ENCODE assay signal across 11 cellular contexts in genomic region chr1:74396942-74397341, GRCh38.
DNase-seq lines count a peak whose midpoint lies in the region; ATAC-seq and TF ChIP-seq lines count a peak whose summit lies in the region.
"Had no signal": no experiment of that assay in that cellular context is flagged by ENCODE, and none has a peak within 500 bp of the region (broad histone marks: within the 10 kb centered on the region; RNA-seq: fewer than 3 reads in every experiment).

No MANE protein-coding gene starts in this region.

- H3K27me3 ChIP-seq in heart right ventricle (no peaks in the 10 kb centered on the region), testis (no peaks in the 10 kb centered on the region)

- H3K4me3 ChIP-seq in heart right ventricle (no peak overlapping the region), testis (no peak overlapping the region)

- ATAC-seq in GM21786 (IDR thresholded peaks at IDR 0.05; ENCODE audit: unreplicated experiment) (peak; percentile 46), HG03469 (IDR thresholded peaks at IDR 0.05; ENCODE audit: unreplicated experiment) (peak; percentile 68), heart right ventricle (peak in 6 of 8 donors; percentile 45 to 76 (median 70))
- ATAC-seq: activated T-cell treated with anti-CD3 and anti-CD28 coated beads, Interleukin-2, amount 50 U/mL, for 72 hours; WTC11 had no signal

- H3K9me3 ChIP-seq in heart right ventricle (peaks cover 0 to under 1% (median 0%) of the 10 kb centered on the region in 11 donors), testis (no peaks in the 10 kb centered on the region)

- peaks cover 17 to 56% (median 44%) of the 10 kb centered on the region in 9 donors for H3K4me1 ChIP-seq in heart right ventricle
- peaks cover 10% of the 10 kb centered on the region for H3K4me1 ChIP-seq in testis

- peaks cover 0 to 5% (median 0%) of the 10 kb centered on the region in 9 donors for H3K36me3 ChIP-seq in heart right ventricle
- H3K36me3 ChIP-seq in testis (ENCODE audit: low read depth, missing control alignments), result no peaks in the 10 kb centered on the region

- H3K27ac ChIP-seq in heart right ventricle, result peak overlapping the region; percentile 0 to 73 (median 63)
- peak overlapping the region; percentile 20 to 37 for H3K27ac ChIP-seq in testis

- DNase-seq in heart right ventricle (peak; percentile 27 to 45), testis (peak; percentile 74), NCI-H526 treated with DMSO at 0.1 percent for 48 hours (lab: John Stamatoyannopoulos, UW) (no peak), NCI-H524 (lab: John Stamatoyannopoulos, UW) (no peak), NCI-H1092 (lab: John Stamatoyannopoulos, UW) (no peak)
- DNase-seq: activated T-cell treated with anti-CD3 and anti-CD28 coated beads, Interleukin-2, amount 50 U/mL, for 72 hours; NCI-H446 treated with DMSO at 0.1 percent for 48 hours; stimulated activated CD4-positive, alpha-beta T cell treated with anti-CD3 and anti-CD28 coated beads, Interleukin-15, amount 100 ng/mL, for 24 hours had no signal

- intact Hi-C loops in heart right ventricle (cut with DNase I) (loop anchor here in 1 of 10 donors (5.0 kb wide), 1 partner anchor 200 kb away; the partner anchor contains the start of genes FPGT and LRRIQ3), testis (cut with DNase I; ENCODE audit: low total_unique reads) (no loop called here)

- no peak for TF ChIP-seq CTCF in heart right ventricle (IDR thresholded peaks at IDR 0.05)
- no peak for TF ChIP-seq CTCF in testis (IDR thresholded peaks at IDR 0.05)

- TF ChIP-seq POLR2A in testis (IDR thresholded peaks at IDR 0.05), result no peak

- WGBS in heart right ventricle, 2 donors, result 4% methylated on average over 4 of the region's 4 CpGs
- WGBS in testis, 2 donors, result 21 to 35% methylated on average over 4 of the region's 4 CpGs

Comparison
In these comparisons a context has a peak if more than half of its experiments do, and no peak if none do; other contexts are left out.
1. DNase-seq: peak in heart right ventricle (2 of 2) and testis (single experiment); none in NCI-H526 treated with DMSO at 0.1 percent for 48 hours (single experiment), NCI-H524 (0 of 2) and NCI-H1092 (single experiment).
2. Peak in every context shown above with its lines, with median percentiles within 50 percentile points of each other: ATAC-seq.